ENCODE assay signal across 13 cellular contexts in genomic region chr3:177753498-177754155, GRCh38.
DNase-seq lines count a peak whose midpoint lies in the region; ATAC-seq and TF ChIP-seq lines count a peak whose summit lies in the region.
"Had no signal": no experiment of that assay in that cellular context is flagged by ENCODE, and none has a peak within 500 bp of the region (broad histone marks: within the 10 kb centered on the region; RNA-seq: fewer than 3 reads in every experiment).

No MANE protein-coding gene starts in this region.

- DNase-seq in chondrocyte (ENCODE audit: low spot score) (no peak), lower lobe of right lung (peak; percentile 47), NCI-H1436 (lab: John Stamatoyannopoulos, UW) (no peak), superior temporal gyrus (ENCODE audit: extremely low spot score) (no peak)
- DNase-seq in stimulated activated naive CD8-positive, alpha-beta T cell treated with anti-CD3 and anti-CD28 coated beads, Interleukin-15, amount 100 ng/mL, for 72 hours, result no peak
- no peak for DNase-seq in activated T-cell treated with anti-CD3 and anti-CD28 coated beads, Interleukin-2, amount 50 U/mL, for 48 hours
- DNase-seq: effector memory CD8-positive, alpha-beta T cell; hypothalamus; NCI-H1092; NCI-H748 treated with DMSO at 0.1 percent for 48 hours; T-helper 1 cell had no signal

- no peaks in the 10 kb centered on the region for H3K36me3 Mint-ChIP-seq in chondrocyte (ENCODE audit: low read depth)

- H3K9me3 Mint-ChIP-seq in chondrocyte (ENCODE audit: low read depth), result no peaks in the 10 kb centered on the region
- H3K9me3 Mint-ChIP-seq in stimulated activated naive CD8-positive, alpha-beta T cell treated with anti-CD3 and anti-CD28 coated beads, Interleukin-15, amount 100 ng/mL, for 72 hours, result peaks cover 0 to 4% of the 10 kb centered on the region in 2 donors
- H3K9me3 Mint-ChIP-seq: effector memory CD8-positive, alpha-beta T cell had no signal

- no peaks in the 10 kb centered on the region for H3K27me3 Mint-ChIP-seq in chondrocyte (ENCODE audit: low read depth)
- no peaks in the 10 kb centered on the region for H3K27me3 Mint-ChIP-seq in stimulated activated naive CD8-positive, alpha-beta T cell treated with anti-CD3 and anti-CD28 coated beads, Interleukin-15, amount 100 ng/mL, for 72 hours
- H3K27me3 Mint-ChIP-seq: effector memory CD8-positive, alpha-beta T cell had no signal

- no peaks in the 10 kb centered on the region for H3K27me3 ChIP-seq in Loucy (ENCODE audit: insufficient read depth, low read length, poor library complexity, severe bottlenecking)
- H3K27me3 ChIP-seq in lower lobe of right lung (ENCODE audit: low read depth), result no peaks in the 10 kb centered on the region

- TF ChIP-seq CTCF in Loucy (conservative IDR thresholded peaks at IDR 0.05; ENCODE audit: low read length) (no peak), chondrocyte (IDR thresholded peaks at IDR 0.05) (peak; percentile 55), lower lobe of right lung (IDR thresholded peaks at IDR 0.05) (no peak)

- H3K4me1 Mint-ChIP-seq in chondrocyte (ENCODE audit: low read depth), result peaks cover 34% of the 10 kb centered on the region
- H3K4me1 Mint-ChIP-seq in stimulated activated naive CD8-positive, alpha-beta T cell treated with anti-CD3 and anti-CD28 coated beads, Interleukin-15, amount 100 ng/mL, for 72 hours, result no peaks in the 10 kb centered on the region

- H2AFZ ChIP-seq in Loucy (ENCODE audit: low read length), result peak overlapping the region; percentile 42

- intact Hi-C loops in lower lobe of right lung (cut with DNase I), result no loop called here

- no peaks in the 10 kb centered on the region for H4K20me1 ChIP-seq in Loucy (ENCODE audit: insufficient read depth, low read length, poor library complexity, severe bottlenecking)

- H3K9me2 ChIP-seq in Loucy (replicated peaks; ENCODE audit: low read depth, low read length), result no peaks in the 10 kb centered on the region

- H3K9ac ChIP-seq in Loucy (ENCODE audit: low read depth, low read length, poor library complexity, severe bottlenecking), result peak overlapping the region; percentile 16

- no peak overlapping the region for H3K4me2 ChIP-seq in Loucy (ENCODE audit: low read depth, low read length, poor library complexity, severe bottlenecking)

- H3K4me3 ChIP-seq in Loucy (ENCODE audit: low read length, poor library complexity, severe bottlenecking) (no peak overlapping the region), lower lobe of right lung (no peak overlapping the region)

- ATAC-seq in lower lobe of right lung (peak; percentile 62 to 78), GM18868 (IDR thresholded peaks at IDR 0.05; ENCODE audit: unreplicated experiment) (no peak)
- peak; percentile 33 for ATAC-seq in stimulated activated naive CD8-positive, alpha-beta T cell treated with anti-CD3 and anti-CD28 coated beads, Interleukin-15, amount 100 ng/mL, for 72 hours
- ATAC-seq: effector memory CD8-positive, alpha-beta T cell had no signal

- H3K79me2 ChIP-seq in Loucy (ENCODE audit: insufficient read depth, low read length), result no peaks in the 10 kb centered on the region

- H3K36me3 ChIP-seq in Loucy (ENCODE audit: insufficient read depth, low read length) (no peaks in the 10 kb centered on the region), lower lobe of right lung (no peaks in the 10 kb centered on the region)

- H3K9me3 ChIP-seq in Loucy (ENCODE audit: insufficient read depth, low read depth, low read length) (peaks cover 8% of the 10 kb centered on the region; the same call in 1 of the 2 replicates), lower lobe of right lung (no peaks in the 10 kb centered on the region)

- H3F3A ChIP-seq in Loucy (ENCODE audit: low read depth), result no peaks in the 10 kb centered on the region

- peak overlapping the region; percentile 52 for H3K27ac Mint-ChIP-seq in chondrocyte (ENCODE audit: unreplicated experiment)
- peak overlapping the region in 1 of 2 donors; percentile 27 for H3K27ac Mint-ChIP-seq in stimulated activated naive CD8-positive, alpha-beta T cell treated with anti-CD3 and anti-CD28 coated beads, Interleukin-15, amount 100 ng/mL, for 72 hours

- H3K4me3 Mint-ChIP-seq in chondrocyte (ENCODE audit: unreplicated experiment), result no peak overlapping the region
- H3K4me3 Mint-ChIP-seq in stimulated activated naive CD8-positive, alpha-beta T cell treated with anti-CD3 and anti-CD28 coated beads, Interleukin-15, amount 100 ng/mL, for 72 hours, result no peak overlapping the region
- H3K4me3 Mint-ChIP-seq: effector memory CD8-positive, alpha-beta T cell had no signal

- H3K4me1 ChIP-seq in Loucy (ENCODE audit: insufficient read depth, low read length, poor library complexity, severe bottlenecking) (peaks cover 17% of the 10 kb centered on the region), lower lobe of right lung (peaks cover 22% of the 10 kb centered on the region)

- peak overlapping the region; percentile 33 for H3K27ac ChIP-seq in lower lobe of right lung
